29 cellular contexts compared by ENCODE assay signal in genomic region chr17:73350864-73351263, GRCh38.
"Had no signal": no experiment of that assay in that cellular context is flagged by ENCODE, and none has a peak within 500 bp of the region (broad histone marks: within the 10 kb centered on the region; RNA-seq: fewer than 3 reads in every experiment).

No MANE protein-coding gene starts in this region.

- H3K27me3 ChIP-seq: adrenal gland, ascending aorta, brain microvascular endothelial cell, esophagus muscularis mucosa, foreskin keratinocyte, heart right ventricle, left lung, right lobe of liver, tibial artery, upper lobe of right lung had no signal

- H3K4me2 ChIP-seq: smooth muscle cell had no signal

- H3K36me3 ChIP-seq: adrenal gland, ascending aorta, brain microvascular endothelial cell, esophagus muscularis mucosa, heart right ventricle, left lung, right lobe of liver, tibial artery, upper lobe of right lung had no signal

- H3K4me3 ChIP-seq: adrenal gland, ascending aorta, esophagus muscularis mucosa, heart right ventricle, left lung, lung, mucosa of descending colon, right lobe of liver, smooth muscle cell, tibial artery, upper lobe of right lung had no signal

- H3K4me1 ChIP-seq: ascending aorta, foreskin keratinocyte, left lung, right lobe of liver, upper lobe of right lung had no signal

- ATAC-seq: activated CD4-positive, alpha-beta T cell treated with anti-CD3 and anti-CD28 coated beads for 36 hours; foreskin keratinocyte; heart right ventricle; left lung; mucosa of descending colon; right lobe of liver; stimulated activated memory B cell treated with anti-CD40 and anti-IgM and Interleukin-4, amounts not matched to agents 10 μg/mL and 1 μg/mL and 100 μg/mL, for 72 hours; stimulated activated naive CD8-positive, alpha-beta T cell treated with anti-CD3 and anti-CD28 coated beads, Interleukin-15, amount 100 ng/mL, for 72 hours; upper lobe of right lung had no signal

- H3K27ac ChIP-seq: adrenal gland, ascending aorta, brain microvascular endothelial cell, foreskin keratinocyte, heart right ventricle, left lung, right lobe of liver, tibial artery, upper lobe of right lung had no signal

- H3K9me3 ChIP-seq: adrenal gland, ascending aorta, esophagus muscularis mucosa, heart right ventricle, left lung, mucosa of descending colon, right lobe of liver, tibial artery, upper lobe of right lung had no signal

- DNase-seq: activated CD4-positive, alpha-beta T cell treated with anti-CD3 and anti-CD28 coated beads for 36 hours; activated CD4-positive, alpha-beta T cell treated with anti-CD3 and anti-CD28 coated beads, Interleukin-2, amount 50 U/mL, for 48 hours; activated CD4-positive, CD25-positive, alpha-beta regulatory T cell; activated CD8-positive, alpha-beta memory T cell treated with anti-CD3 and anti-CD28 coated beads for 24 hours; activated effector memory CD4-positive, alpha-beta T cell treated with Interleukin-2 at 50 U/mL for 16 hours; activated naive CD4-positive, alpha-beta T cell treated with Interleukin-2 at 50 U/mL for 16 hours; activated naive CD8-positive, alpha-beta T cell treated with anti-CD3 and anti-CD28 coated beads for 36 hours; adrenal gland; brain microvascular endothelial cell; central memory CD4-positive, alpha-beta T cell; foreskin keratinocyte; heart right ventricle; kidney glomerular epithelial cell; mesendoderm; naive B cell; right lobe of liver; stimulated activated CD4-positive, alpha-beta T cell treated with anti-CD3 and anti-CD28 coated beads, Interleukin-1b, Interleukin-23, amount 100 ng/mL, for 48 hours; stimulated activated CD4-positive, alpha-beta T cell treated with anti-CD3 and anti-CD28 coated beads, Interleukin-4, amount 100 ng/mL, for 4 hours; stimulated activated CD8-positive, alpha-beta memory T cell treated with anti-CD3 and anti-CD28 coated beads, Interleukin-4, amount 100 ng/mL, for 48 hours; stimulated activated naive CD8-positive, alpha-beta T cell treated with anti-CD3 and anti-CD28 coated beads, Interleukin-15, amount 100 ng/mL, for 72 hours; tibial artery; upper lobe of right lung had no signal
